ENCODE assay signal across 1 cellular context in the genomic region with DNA sequence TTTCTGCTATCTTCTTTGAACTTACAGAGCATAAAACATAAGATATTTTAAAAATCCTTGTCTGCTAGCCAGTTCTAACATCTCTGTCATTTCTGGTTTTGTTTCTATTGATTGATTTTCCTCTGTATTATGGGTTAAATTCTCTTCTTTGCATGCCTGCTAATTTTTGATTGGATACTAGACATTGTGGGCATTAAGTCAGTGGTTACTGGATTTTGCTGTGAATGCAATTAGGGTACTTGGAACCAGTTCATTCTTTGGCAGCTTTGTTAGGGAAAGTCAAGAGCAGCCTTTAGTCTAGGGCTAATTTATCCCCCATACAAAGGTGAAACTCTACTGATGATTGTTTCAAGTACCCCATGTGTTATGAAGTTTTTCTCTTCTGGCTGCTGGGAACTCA.
"Had no signal": no experiment of that assay in that cellular context is flagged by ENCODE, and none has a peak within 500 bp of the region (broad histone marks: within the 10 kb centered on the region; RNA-seq: fewer than 3 reads in every experiment).

No MANE protein-coding gene starts in this region.

- H3K4me3 ChIP-seq: MG63 had no signal
